27 cellular contexts compared by ENCODE assay signal in the genomic region with DNA sequence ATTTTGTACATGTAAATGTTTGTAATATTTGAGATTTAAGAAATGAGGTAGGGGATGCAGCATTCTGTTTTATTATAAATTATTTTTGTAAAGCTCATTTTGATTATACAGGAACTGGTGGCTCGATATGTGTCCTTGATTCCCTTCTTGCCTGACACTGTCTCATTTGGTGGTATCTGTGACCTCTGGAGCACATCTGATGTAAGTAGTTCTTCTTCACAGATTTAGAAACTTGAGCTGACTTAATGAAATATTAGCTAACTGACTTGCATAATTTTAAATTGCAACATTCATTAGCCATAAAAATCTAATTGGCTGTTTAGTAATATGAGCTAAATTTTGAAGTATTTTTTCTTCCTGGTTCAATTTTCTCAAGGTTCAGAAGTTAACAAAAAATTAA.
DNase-seq lines count a peak whose midpoint lies in the region; ATAC-seq, FAIRE-seq and TF ChIP-seq lines count a peak whose summit lies in the region.
"Had no signal": no experiment of that assay in that cellular context is flagged by ENCODE, and none has a peak within 500 bp of the region (broad histone marks: within the 10 kb centered on the region; RNA-seq: fewer than 3 reads in every experiment).

No MANE protein-coding gene starts in this region.

- intact Hi-C loops in CD14-positive monocyte (cut with micrococcal nuclease): no loop called here

- H3K27me3 Mint-ChIP-seq in CD14-positive monocyte (ENCODE audit: low read depth in 3 of 3): no peaks in the 10 kb centered on the region
- H3K27me3 Mint-ChIP-seq in activated T-cell treated with anti-CD3 and anti-CD28 coated beads, Interleukin-2, amount 50 U/mL, for 4 hours (ENCODE audit: low read depth): no peaks in the 10 kb centered on the region
- H3K27me3 Mint-ChIP-seq: activated T-helper 17 cell treated with anti-CD3 and anti-CD28 coated beads, Interleukin-2, amount 50 U/mL, for 72 hours; CD4-positive, alpha-beta T cell; dendritic cell treated with granulocyte-macrophage colony-stimulating factor and Interleukin-4, amounts not matched to agents 40 ng/mL and 50 ng/mL, for 4 days; stimulated activated memory B cell treated with anti-CD40 and anti-IgM and Interleukin-4, amounts not matched to agents 10 μg/mL and 1 μg/mL and 100 μg/mL, for 72 hours had no signal

- DNase-seq in CD14-positive monocyte (ENCODE audit: low spot score): no peak
- DNase-seq in MV-4-11 (lab: John Stamatoyannopoulos, UW): peak; percentile 29
- peak; percentile 38 for DNase-seq in renal cortical epithelial cell (ENCODE audit: low read depth)
- DNase-seq in activated CD4-positive, alpha-beta T cell treated with anti-CD3 and anti-CD28 coated beads, Interleukin-2, amount 50 U/mL, for 4 hours: no peak
- no peak for DNase-seq in activated T-cell treated with anti-CD3 and anti-CD28 coated beads, Interleukin-2, amount 50 U/mL, for 4 hours
- DNase-seq: activated CD4-positive, alpha-beta T cell treated with anti-CD3 and anti-CD28 coated beads, Interleukin-2, amount 50 U/mL, for 48 hours; activated CD4-positive, CD25-positive, alpha-beta regulatory T cell; activated CD8-positive, alpha-beta memory T cell treated with anti-CD3 and anti-CD28 coated beads, Interleukin-2, amount 50 U/mL, for 4 hours; caudate nucleus; CD4-positive, alpha-beta T cell; EL; heart left ventricle; KG1; left cardiac atrium; mesenchymal stem cell; NCI-H187; NCI-H226; NCI-H748 treated with DMSO at 0.1 percent for 48 hours; stimulated activated CD4-positive, alpha-beta T cell treated with anti-CD3 and anti-CD28 coated beads, Interleukin-2, amount 100 ng/mL, for 48 hours; uterus had no signal

- H3K4me3 Mint-ChIP-seq in CD14-positive monocyte: no peak overlapping the region
- no peak overlapping the region for H3K4me3 Mint-ChIP-seq in activated T-cell treated with anti-CD3 and anti-CD28 coated beads, Interleukin-2, amount 50 U/mL, for 4 hours
- H3K4me3 Mint-ChIP-seq: activated T-helper 17 cell treated with anti-CD3 and anti-CD28 coated beads, Interleukin-2, amount 50 U/mL, for 72 hours; CD4-positive, alpha-beta T cell; dendritic cell treated with granulocyte-macrophage colony-stimulating factor and Interleukin-4, amounts not matched to agents 40 ng/mL and 50 ng/mL, for 4 days; stimulated activated memory B cell treated with anti-CD40 and anti-IgM and Interleukin-4, amounts not matched to agents 10 μg/mL and 1 μg/mL and 100 μg/mL, for 72 hours had no signal

- peak overlapping the region in 6 of 7 donors; percentile 30 to 78 (median 58) for H3K27ac Mint-ChIP-seq in CD14-positive monocyte
- H3K27ac Mint-ChIP-seq: activated naive CD4-positive, alpha-beta T cell treated with anti-CD3 and anti-CD28 coated beads, Interleukin-2, amount 50 U/mL, for 72 hours; activated T-helper 17 cell treated with anti-CD3 and anti-CD28 coated beads, Interleukin-2, amount 50 U/mL, for 72 hours; CD4-positive, alpha-beta T cell; dendritic cell treated with granulocyte-macrophage colony-stimulating factor and Interleukin-4, amounts not matched to agents 40 ng/mL and 50 ng/mL, for 4 days; stimulated activated memory B cell treated with anti-CD40 and anti-IgM and Interleukin-4, amounts not matched to agents 10 μg/mL and 1 μg/mL and 100 μg/mL, for 72 hours had no signal

- peaks cover 7 to 16% of the 10 kb centered on the region in 2 donors for H3K36me3 Mint-ChIP-seq in CD14-positive monocyte
- H3K36me3 Mint-ChIP-seq in activated T-cell treated with anti-CD3 and anti-CD28 coated beads, Interleukin-2, amount 50 U/mL, for 4 hours (ENCODE audit: insufficient read depth): peaks cover 9% of the 10 kb centered on the region
- H3K36me3 Mint-ChIP-seq: activated naive CD4-positive, alpha-beta T cell treated with anti-CD3 and anti-CD28 coated beads, Interleukin-2, amount 50 U/mL, for 72 hours had no signal

- no peak for TF ChIP-seq CTCF in CD14-positive monocyte (IDR thresholded peaks at IDR 0.05)

- FAIRE-seq in endometrium (lab: Jason Lieb, UNC): peak; percentile 8
- FAIRE-seq: astrocyte had no signal

- peaks cover 0 to 2% (median 0%) of the 10 kb centered on the region in 7 donors for H3K9me3 Mint-ChIP-seq in CD14-positive monocyte
- H3K9me3 Mint-ChIP-seq in activated T-cell treated with anti-CD3 and anti-CD28 coated beads, Interleukin-2, amount 50 U/mL, for 4 hours: no peaks in the 10 kb centered on the region
- H3K9me3 Mint-ChIP-seq: activated naive CD4-positive, alpha-beta T cell treated with anti-CD3 and anti-CD28 coated beads, Interleukin-2, amount 50 U/mL, for 72 hours; activated T-helper 17 cell treated with anti-CD3 and anti-CD28 coated beads, Interleukin-2, amount 50 U/mL, for 72 hours; CD4-positive, alpha-beta T cell; dendritic cell treated with granulocyte-macrophage colony-stimulating factor and Interleukin-4, amounts not matched to agents 40 ng/mL and 50 ng/mL, for 4 days; stimulated activated memory B cell treated with anti-CD40 and anti-IgM and Interleukin-4, amounts not matched to agents 10 μg/mL and 1 μg/mL and 100 μg/mL, for 72 hours had no signal

- H3K4me1 Mint-ChIP-seq in CD14-positive monocyte: peaks cover 42% of the 10 kb centered on the region
- peaks cover 4% of the 10 kb centered on the region for H3K4me1 Mint-ChIP-seq in activated T-cell treated with anti-CD3 and anti-CD28 coated beads, Interleukin-2, amount 50 U/mL, for 4 hours (ENCODE audit: low read depth)
- H3K4me1 Mint-ChIP-seq: activated T-helper 17 cell treated with anti-CD3 and anti-CD28 coated beads, Interleukin-2, amount 50 U/mL, for 72 hours had no signal

- no peak for ATAC-seq in GM18517 (IDR thresholded peaks at IDR 0.05; ENCODE audit: unreplicated experiment)
- no peak for ATAC-seq in activated T-cell treated with anti-CD3 and anti-CD28 coated beads, Interleukin-2, amount 50 U/mL, for 4 hours
- ATAC-seq: activated naive CD4-positive, alpha-beta T cell treated with anti-CD3 and anti-CD28 coated beads, Interleukin-2, amount 50 U/mL, for 72 hours; activated T-helper 17 cell treated with anti-CD3 and anti-CD28 coated beads, Interleukin-2, amount 50 U/mL, for 72 hours; heart left ventricle; stimulated activated memory B cell treated with anti-CD40 and anti-IgM and Interleukin-4, amounts not matched to agents 10 μg/mL and 1 μg/mL and 100 μg/mL, for 72 hours had no signal

Comparison
In these comparisons a context has a peak if more than half of its experiments do, and no peak if none do; other contexts are left out.
1. DNase-seq: peak in MV-4-11 (single experiment) and renal cortical epithelial cell (single experiment); none in CD14-positive monocyte (single experiment), activated CD4-positive, alpha-beta T cell treated with anti-CD3 and anti-CD28 coated beads, Interleukin-2, amount 50 U/mL, for 4 hours (0 of 2) and activated T-cell treated with anti-CD3 and anti-CD28 coated beads, Interleukin-2, amount 50 U/mL, for 4 hours (single experiment).